ENCODE assay signal across 25 cellular contexts in genomic region chr10:100824886-100825285, GRCh38.
"Had no signal": no experiment of that assay in that cellular context is flagged by ENCODE, and none has a peak within 500 bp of the region (broad histone marks: within the 10 kb centered on the region; RNA-seq: fewer than 3 reads in every experiment).

No MANE protein-coding gene starts in this region.

- H3K36me3 ChIP-seq: adrenal gland, esophagus muscularis mucosa, gastroesophageal sphincter, heart left ventricle, left ventricle myocardium inferior, right atrium auricular region, upper lobe of left lung had no signal

- H3K27ac Mint-ChIP-seq: activated naive CD4-positive, alpha-beta T cell treated with anti-CD3 and anti-CD28 coated beads, Interleukin-2, amount 50 U/mL, for 72 hours; activated T-helper 1 cell treated with anti-CD3 and anti-CD28 coated beads, Interleukin-12 subunit alpha, Interleukin-12 subunit beta, Interleukin-2, Interleukin-4 antibody, amounts not matched to agents 30 ng/mL and 10 ng/mL and 1 ng/mL, durations not matched to agents 14 hours and 24 hours and 36 hours; dendritic cell treated with granulocyte-macrophage colony-stimulating factor and Interleukin-4, amounts not matched to agents 40 ng/mL and 50 ng/mL, for 4 days; naive thymus-derived CD4-positive, alpha-beta T cell; progenitor cell of endocrine pancreas; T-helper 1 cell treated with Interleukin-12 subunit alpha and Interleukin-12 subunit beta and Interleukin-4 antibody, amounts not matched to agents 30 μg/mL and 1 μg/mL, for 36 hours had no signal

- H3K36me3 Mint-ChIP-seq: naive thymus-derived CD4-positive, alpha-beta T cell had no signal

- H3K9me3 ChIP-seq: adrenal gland, esophagus muscularis mucosa, gastroesophageal sphincter, heart left ventricle, left ventricle myocardium inferior, right atrium auricular region, testis, upper lobe of left lung had no signal

- H3K4me3 Mint-ChIP-seq: activated T-helper 1 cell treated with anti-CD3 and anti-CD28 coated beads, Interleukin-12 subunit alpha, Interleukin-12 subunit beta, Interleukin-2, Interleukin-4 antibody, amounts not matched to agents 30 ng/mL and 10 ng/mL and 1 ng/mL, durations not matched to agents 14 hours and 24 hours and 36 hours; dendritic cell treated with granulocyte-macrophage colony-stimulating factor and Interleukin-4, amounts not matched to agents 40 ng/mL and 50 ng/mL, for 4 days had no signal

- H3K27ac ChIP-seq: adrenal gland, esophagus muscularis mucosa, gastroesophageal sphincter, heart left ventricle, left ventricle myocardium inferior, right atrium auricular region, skin epidermis, testis, upper lobe of left lung, VCaP had no signal

- H3K4me3 ChIP-seq: adrenal gland, esophagus muscularis mucosa, gastroesophageal sphincter, heart left ventricle, left ventricle myocardium inferior, right atrium auricular region, skin epidermis, testis, upper lobe of left lung had no signal

- DNase-seq: activated CD4-positive, alpha-beta T cell treated with anti-CD3 and anti-CD28 coated beads, Interleukin-2, amount 50 U/mL, for 1 hour; activated CD4-positive, CD25-positive, alpha-beta regulatory T cell treated with anti-CD3 and anti-CD28 coated beads, Interleukin-2, amount 50 U/mL, for 72 hours; activated CD8-positive, alpha-beta memory T cell treated with anti-CD3 and anti-CD28 coated beads for 24 hours; activated gamma-delta T cell treated with Interleukin-2 at 50 U/mL for 16 hours; effector CD8-positive, alpha-beta T cell; heart left ventricle; left ventricle myocardium inferior; mesenchymal stem cell; naive thymus-derived CD4-positive, alpha-beta T cell; occipital lobe; stimulated activated CD4-positive, alpha-beta T cell treated with anti-CD3 and anti-CD28 coated beads, Interleukin-15, amount 100 ng/mL, for 24 hours; stimulated activated CD4-positive, alpha-beta T cell treated with anti-CD3 and anti-CD28 coated beads, Interleukin-2, amount 100 ng/mL, for 48 hours; testis; upper lobe of left lung had no signal

- H3K9me3 Mint-ChIP-seq: activated naive CD4-positive, alpha-beta T cell treated with anti-CD3 and anti-CD28 coated beads, Interleukin-2, amount 50 U/mL, for 72 hours; activated T-helper 1 cell treated with anti-CD3 and anti-CD28 coated beads, Interleukin-12 subunit alpha, Interleukin-12 subunit beta, Interleukin-2, Interleukin-4 antibody, amounts not matched to agents 30 ng/mL and 10 ng/mL and 1 ng/mL, durations not matched to agents 14 hours and 24 hours and 36 hours; dendritic cell treated with granulocyte-macrophage colony-stimulating factor and Interleukin-4, amounts not matched to agents 40 ng/mL and 50 ng/mL, for 4 days; T-helper 1 cell treated with Interleukin-12 subunit alpha and Interleukin-12 subunit beta and Interleukin-4 antibody, amounts not matched to agents 30 μg/mL and 1 μg/mL, for 36 hours had no signal

- ATAC-seq: activated naive CD4-positive, alpha-beta T cell treated with anti-CD3 and anti-CD28 coated beads, Interleukin-2, amount 50 U/mL, for 72 hours; gastroesophageal sphincter; heart left ventricle; naive thymus-derived CD4-positive, alpha-beta T cell had no signal
